In genomic region chr22:45129703-45130524, GRCh38 we compare ENCODE assay signal across 12 cellular contexts. TPM values are rescaled to one million over a fixed set of nuclear protein-coding genes. Genes with fewer than 3 reads are reported as not detected.
DNase-seq lines count a peak whose midpoint lies in the region; ATAC-seq and TF ChIP-seq lines count a peak whose summit lies in the region.
"Had no signal": no experiment of that assay in that cellular context is flagged by ENCODE, and none has a peak within 500 bp of the region (broad histone marks: within the 10 kb centered on the region; RNA-seq: fewer than 3 reads in every experiment).

No MANE protein-coding gene starts in this region.

- H3K4me1 ChIP-seq in SJCRH30: no peaks in the 10 kb centered on the region

- H3K9me3 Mint-ChIP-seq in activated T-helper 2 cell treated with anti-CD3 and anti-CD28 coated beads, Interferon-gamma antibody, Interleukin-2, Interleukin-4, amounts not matched to agents 10 μg/mL and 5 μg/mL and 100 μg/mL, durations not matched to agents 14 hours and 24 hours and 36 hours: peaks cover 12% of the 10 kb centered on the region
- peaks cover 0 to 10% (median 4%) of the 10 kb centered on the region in 9 donors for H3K9me3 Mint-ChIP-seq in naive thymus-derived CD8-positive, alpha-beta T cell

- peak overlapping the region; percentile 40 for H3K27ac Mint-ChIP-seq in activated T-helper 2 cell treated with anti-CD3 and anti-CD28 coated beads, Interferon-gamma antibody, Interleukin-2, Interleukin-4, amounts not matched to agents 10 μg/mL and 5 μg/mL and 100 μg/mL, durations not matched to agents 14 hours and 24 hours and 36 hours
- peak overlapping the region; percentile 33 to 87 (median 66) for H3K27ac Mint-ChIP-seq in naive thymus-derived CD8-positive, alpha-beta T cell

- DNase-seq in stimulated activated CD4-positive, alpha-beta T cell treated with anti-CD3 and anti-CD28 coated beads, Interleukin-12 subunit alpha, Interleukin-12 subunit beta, amount 100 ng/mL, for 48 hours (ENCODE audit: low read depth in 2 of 3, low spot score in 1 of 3): peak; percentile 10 to 27 (median 23)
- no peak for DNase-seq in stimulated activated CD4-positive, alpha-beta T cell treated with anti-CD3 and anti-CD28 coated beads, Interleukin-4, amount 100 ng/mL, for 1 hour
- DNase-seq in activated T-helper 2 cell treated with anti-CD3 and anti-CD28 coated beads, Interferon-gamma antibody, Interleukin-2, Interleukin-4, amounts not matched to agents 10 μg/mL and 5 μg/mL and 100 μg/mL, durations not matched to agents 14 hours and 24 hours and 36 hours (ENCODE audit: low spot score): no peak
- DNase-seq in naive thymus-derived CD8-positive, alpha-beta T cell: peak in 2 of 10 donors; percentile 9 to 17
- DNase-seq in SJCRH30: no peak
- DNase-seq in GM13977 (ENCODE audit: low spot score): no peak
- DNase-seq in Kasumi-1 (lab: John Stamatoyannopoulos, UW): no peak
- DNase-seq: central memory CD4-positive, alpha-beta T cell; foreskin melanocyte; NCI-H226; Right ventricle myocardium superior had no signal

- H3K27ac ChIP-seq in SJCRH30: no peak overlapping the region

- no peaks in the 10 kb centered on the region for H3K36me3 ChIP-seq in SJCRH30

- H3K4me3 Mint-ChIP-seq in activated T-helper 2 cell treated with anti-CD3 and anti-CD28 coated beads, Interferon-gamma antibody, Interleukin-2, Interleukin-4, amounts not matched to agents 10 μg/mL and 5 μg/mL and 100 μg/mL, durations not matched to agents 14 hours and 24 hours and 36 hours (ENCODE audit: low read depth): no peak overlapping the region
- peak overlapping the region; percentile 44 to 85 (median 66) for H3K4me3 Mint-ChIP-seq in naive thymus-derived CD8-positive, alpha-beta T cell

- peaks cover 17% of the 10 kb centered on the region for H3K4me1 Mint-ChIP-seq in activated T-helper 2 cell treated with anti-CD3 and anti-CD28 coated beads, Interferon-gamma antibody, Interleukin-2, Interleukin-4, amounts not matched to agents 10 μg/mL and 5 μg/mL and 100 μg/mL, durations not matched to agents 14 hours and 24 hours and 36 hours (ENCODE audit: low read depth)
- peaks cover 9 to 22% (median 19%) of the 10 kb centered on the region in 4 donors for H3K4me1 Mint-ChIP-seq in naive thymus-derived CD8-positive, alpha-beta T cell

- peak in 1 of 2 donors; percentile 43 for ATAC-seq in naive thymus-derived CD8-positive, alpha-beta T cell
- ATAC-seq in HG03439 (IDR thresholded peaks at IDR 0.05; ENCODE audit: unreplicated experiment): no peak

- peaks cover 27% of the 10 kb centered on the region for H3K36me3 Mint-ChIP-seq in activated T-helper 2 cell treated with anti-CD3 and anti-CD28 coated beads, Interferon-gamma antibody, Interleukin-2, Interleukin-4, amounts not matched to agents 10 μg/mL and 5 μg/mL and 100 μg/mL, durations not matched to agents 14 hours and 24 hours and 36 hours (ENCODE audit: low read depth)
- H3K36me3 Mint-ChIP-seq in naive thymus-derived CD8-positive, alpha-beta T cell: peaks cover 12 to 27% (median 22%) of the 10 kb centered on the region in 3 donors

- H3K4me3 ChIP-seq in SJCRH30: no peak overlapping the region

- POLR2A ChIA-PET in naive thymus-derived CD8-positive, alpha-beta T cell (lab: Charles Lee): no interaction called here

- H3K27me3 ChIP-seq in SJCRH30: no peaks in the 10 kb centered on the region; the same call in 1 of the 2 replicates

- no peaks in the 10 kb centered on the region for H3K9me3 ChIP-seq in SJCRH30 (replicated peaks)

- no peak for TF ChIP-seq CTCF in GM13977 (IDR thresholded peaks at IDR 0.05; ENCODE audit: extremely low read depth, insufficient read depth, missing control alignments)

- intact Hi-C loops in activated T-helper 2 cell treated with anti-CD3 and anti-CD28 coated beads, Interferon-gamma antibody, Interleukin-2, Interleukin-4, amounts not matched to agents 10 μg/mL and 5 μg/mL and 100 μg/mL, durations not matched to agents 14 hours and 24 hours and 36 hours (cut with micrococcal nuclease): no loop called here

- in situ Hi-C loops in GM13977 (cut with MboI; ENCODE audit: low pct_unique_long_range_greater_than_20kb, low sequenced_read_pairs, unreplicated experiment): no loop called here

- peaks cover 4% of the 10 kb centered on the region for H3K27me3 Mint-ChIP-seq in activated T-helper 2 cell treated with anti-CD3 and anti-CD28 coated beads, Interferon-gamma antibody, Interleukin-2, Interleukin-4, amounts not matched to agents 10 μg/mL and 5 μg/mL and 100 μg/mL, durations not matched to agents 14 hours and 24 hours and 36 hours (ENCODE audit: low read depth)
- peaks cover 0 to 2% (median 0%) of the 10 kb centered on the region in 5 donors for H3K27me3 Mint-ChIP-seq in naive thymus-derived CD8-positive, alpha-beta T cell

RNA-seq across cellular contexts. Expression of gene NUP50, which starts 33.8 kb away (rescaled TPM):
- total RNA-seq in activated T-helper 2 cell treated with anti-CD3 and anti-CD28 coated beads, Interferon-gamma antibody, Interleukin-2, Interleukin-4, amounts not matched to agents 10 μg/mL and 5 μg/mL and 100 μg/mL, durations not matched to agents 14 hours and 24 hours and 36 hours: 150 and 165 TPM in 2 replicates
- 100 to 1,000 TPM; 103 to 111 TPM for total RNA-seq in naive thymus-derived CD8-positive, alpha-beta T cell
- polyA plus RNA-seq in naive thymus-derived CD8-positive, alpha-beta T cell: 10 to 100 TPM; 45.2 to 73.1 (median 46.9) TPM
- total RNA-seq in SJCRH30 (2014; rRNA removed; shearing (Covaris generic)): 52.2 and 58.6 TPM in 2 replicates

Comparison
In these comparisons a context has a peak if more than half of its experiments do, and no peak if none do; other contexts are left out.
1. DNase-seq: peak in stimulated activated CD4-positive, alpha-beta T cell treated with anti-CD3 and anti-CD28 coated beads, Interleukin-12 subunit alpha, Interleukin-12 subunit beta, amount 100 ng/mL, for 48 hours (3 of 3); none in stimulated activated CD4-positive, alpha-beta T cell treated with anti-CD3 and anti-CD28 coated beads, Interleukin-4, amount 100 ng/mL, for 1 hour (single experiment), activated T-helper 2 cell treated with anti-CD3 and anti-CD28 coated beads, Interferon-gamma antibody, Interleukin-2, Interleukin-4, amounts not matched to agents 10 μg/mL and 5 μg/mL and 100 μg/mL, durations not matched to agents 14 hours and 24 hours and 36 hours (single experiment), SJCRH30 (0 of 2), GM13977 (single experiment) and Kasumi-1 (0 of 2).